In the genomic region with DNA sequence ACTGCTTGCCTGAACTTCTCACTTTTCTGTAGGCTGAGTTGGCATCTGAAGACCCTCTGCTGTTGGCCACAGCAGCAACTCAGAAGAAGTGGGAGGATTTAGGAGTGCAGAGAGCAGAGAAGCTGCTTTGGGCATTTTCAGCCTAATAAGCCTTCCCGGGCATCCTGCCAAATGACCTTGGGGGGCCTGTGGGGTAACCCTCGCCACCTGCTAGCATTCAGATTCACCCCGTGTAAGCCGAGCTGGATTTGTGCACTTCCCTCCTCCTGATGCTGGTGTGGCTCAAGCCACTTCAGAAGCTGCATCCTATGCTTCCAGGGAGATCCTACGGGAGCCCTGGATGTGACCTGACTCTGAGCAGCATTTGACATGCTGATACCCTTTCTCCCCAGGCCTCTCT, we compare ENCODE assay signal across 21 cellular contexts.
DNase-seq lines count a peak whose midpoint lies in the region; ATAC-seq and TF ChIP-seq lines count a peak whose summit lies in the region.
"Had no signal": no experiment of that assay in that cellular context is flagged by ENCODE, and none has a peak within 500 bp of the region (broad histone marks: within the 10 kb centered on the region; RNA-seq: fewer than 3 reads in every experiment).

No MANE protein-coding gene starts in this region.

- peak; percentile 20 for DNase-seq in DMS153 (lab: John Stamatoyannopoulos, UW)
- DNase-seq in NCI-H1092 treated with DMSO at 0.1 percent for 48 hours (lab: John Stamatoyannopoulos, UW) = peak; percentile 80
- DNase-seq in NCI-H345 (lab: John Stamatoyannopoulos, UW) = peak; percentile 89
- peak in 4 of 7 donors; percentile 20 to 41 (median 29) for DNase-seq in adrenal gland
- no peak for DNase-seq in NAMALWA (ENCODE audit: low spot score)
- DNase-seq in stimulated activated CD4-positive, alpha-beta T cell treated with anti-CD3 and anti-CD28 coated beads, Interleukin-2, amount 100 ng/mL, for 24 hours = no peak
- DNase-seq: activated CD4-positive, alpha-beta T cell treated with anti-CD3 and anti-CD28 coated beads, Interleukin-2, amount 10 ng/mL, durations not matched to agents 24 days and 14 days; activated T-cell treated with anti-CD3 and anti-CD28 coated beads, Interleukin-2, amount 50 U/mL, for 4 hours; Calu3; colonic mucosa; esophagus squamous epithelium; gastrocnemius medialis; Kasumi-1; left lung; MV-4-11; naive thymus-derived CD4-positive, alpha-beta T cell; NCI-H226; transverse colon had no signal

- H3K4me3 ChIP-seq in adrenal gland = no peak overlapping the region
- H3K4me3 ChIP-seq: colonic mucosa, esophagus squamous epithelium, gastrocnemius medialis, left lung, transverse colon had no signal

- no peak for TF ChIP-seq CTCF in adrenal gland (IDR thresholded peaks at IDR 0.05)

- 17 to 31% (median 24%) methylated on average over 1 to 5 of the region's 5 CpGs for WGBS in adrenal gland, 4 donors

- no peak overlapping the region for H3K27ac ChIP-seq in adrenal gland
- H3K27ac ChIP-seq: colonic mucosa, esophagus squamous epithelium, gastrocnemius medialis, left lung, transverse colon had no signal

- intact Hi-C loops in adrenal gland (cut with DNase I) = no loop called here

- no peaks in the 10 kb centered on the region for H3K9me3 ChIP-seq in adrenal gland (replicated peaks in 1 of 3)
- H3K9me3 ChIP-seq: colonic mucosa, esophagus squamous epithelium, gastrocnemius medialis, left lung, transverse colon had no signal

- no peak for ATAC-seq in GM18868 (IDR thresholded peaks at IDR 0.05; ENCODE audit: unreplicated experiment)
- ATAC-seq in HG02610 (IDR thresholded peaks at IDR 0.05; ENCODE audit: unreplicated experiment) = no peak
- ATAC-seq: activated T-cell treated with anti-CD3 and anti-CD28 coated beads, Interleukin-2, amount 50 U/mL, for 4 hours; gastrocnemius medialis; HepG2; left lung; naive thymus-derived CD4-positive, alpha-beta T cell had no signal

- H3K4me1 ChIP-seq in adrenal gland (replicated peaks in 1 of 2) = no peaks in the 10 kb centered on the region
- H3K4me1 ChIP-seq: colonic mucosa, esophagus squamous epithelium, left lung, transverse colon had no signal

- no peaks in the 10 kb centered on the region for H3K27me3 ChIP-seq in adrenal gland
- H3K27me3 ChIP-seq: colonic mucosa, gastrocnemius medialis, transverse colon had no signal

- H3K36me3 ChIP-seq in adrenal gland (replicated peaks in 1 of 2) = no peaks in the 10 kb centered on the region
- H3K36me3 ChIP-seq: colonic mucosa, esophagus squamous epithelium, gastrocnemius medialis, left lung, transverse colon had no signal

- no peak for TF ChIP-seq POLR2A in adrenal gland (IDR thresholded peaks at IDR 0.05)

Comparison
In these comparisons a context has a peak if more than half of its experiments do, and no peak if none do; other contexts are left out.
1. DNase-seq: peak in DMS153 (single experiment), NCI-H1092 treated with DMSO at 0.1 percent for 48 hours (single experiment), NCI-H345 (single experiment) and adrenal gland (4 of 7); none in NAMALWA (single experiment) and stimulated activated CD4-positive, alpha-beta T cell treated with anti-CD3 and anti-CD28 coated beads, Interleukin-2, amount 100 ng/mL, for 24 hours (0 of 2).